1 cellular context compared by ENCODE assay signal in the genomic region with DNA sequence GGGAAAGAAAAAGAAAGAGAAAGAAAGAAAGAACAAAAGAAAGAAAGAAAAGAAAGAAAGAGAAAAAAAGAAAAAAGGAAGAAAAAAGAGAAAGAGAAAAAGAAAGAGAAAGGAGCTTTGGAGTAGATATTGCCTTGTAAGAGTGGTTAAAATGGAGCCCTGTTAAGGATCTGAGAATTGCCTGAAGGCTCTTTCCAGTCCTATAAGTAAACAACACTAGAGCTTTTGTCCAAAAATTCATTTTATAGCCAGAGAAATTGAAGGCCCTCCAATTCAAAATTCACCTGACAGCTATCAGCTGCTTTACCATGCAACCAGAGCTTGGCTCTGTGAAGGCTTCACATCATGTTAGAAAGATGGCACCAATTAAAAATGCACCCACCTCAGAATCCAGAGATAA.
A peak's percentile ranks its signal among the peaks of the same experiment; 100 is the strongest.
TF ChIP-seq lines count a peak whose summit lies in the region.

No MANE protein-coding gene starts in this region.

TF ChIP-seq in K562, 482 proteins besides CTCF, POLR2A, EP300 and RAD21 (continued from another document):
- TF ChIP-seq, protein P1, sequence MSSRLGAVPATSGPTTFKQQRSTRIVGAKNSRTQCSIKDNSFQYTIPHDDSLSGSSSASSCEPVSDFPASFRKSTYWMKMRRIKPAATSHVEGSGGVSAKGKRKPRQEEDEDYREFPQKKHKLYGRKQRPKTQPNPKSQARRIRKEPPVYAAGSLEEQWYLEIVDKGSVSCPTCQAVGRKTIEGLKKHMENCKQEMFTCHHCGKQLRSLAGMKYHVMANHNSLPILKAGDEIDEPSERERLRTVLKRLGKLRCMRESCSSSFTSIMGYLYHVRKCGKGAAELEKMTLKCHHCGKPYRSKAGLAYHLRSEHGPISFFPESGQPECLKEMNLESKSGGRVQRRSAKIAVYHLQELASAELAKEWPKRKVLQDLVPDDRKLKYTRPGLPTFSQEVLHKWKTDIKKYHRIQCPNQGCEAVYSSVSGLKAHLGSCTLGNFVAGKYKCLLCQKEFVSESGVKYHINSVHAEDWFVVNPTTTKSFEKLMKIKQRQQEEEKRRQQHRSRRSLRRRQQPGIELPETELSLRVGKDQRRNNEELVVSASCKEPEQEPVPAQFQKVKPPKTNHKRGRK (tag; IDR thresholded peaks at IDR 0.05): 0 out of 2 replicates have a peak, but pooled peaks have one; percentile 34
TF ChIP-seq in K562: peak in this region for 1.
